1 cellular context compared by ENCODE assay signal in genomic region chr6:109695468-109695867, GRCh38.
TF ChIP-seq lines count a peak whose summit lies in the region.

No MANE protein-coding gene starts in this region.

TF ChIP-seq in GM12878, 131 proteins besides CTCF, POLR2A, EP300 and RAD21 (continued from another document):
- TF ChIP-seq MLLT1 (IDR thresholded peaks at IDR 0.05) (0 out of 2 replicates have a peak, but pooled peaks have one; percentile 20), NR2F1 (conservative IDR thresholded peaks at IDR 0.05) (peak; percentile 83), PML (IDR thresholded peaks at IDR 0.05; ENCODE audit: low read length) (no peak), PBX3 (IDR thresholded peaks at IDR 0.05; ENCODE audit: insufficient replicate concordance, low read depth, low read length) (no peak)
